Comparison of ENCODE assay signal across 11 cellular contexts in the genomic region with DNA sequence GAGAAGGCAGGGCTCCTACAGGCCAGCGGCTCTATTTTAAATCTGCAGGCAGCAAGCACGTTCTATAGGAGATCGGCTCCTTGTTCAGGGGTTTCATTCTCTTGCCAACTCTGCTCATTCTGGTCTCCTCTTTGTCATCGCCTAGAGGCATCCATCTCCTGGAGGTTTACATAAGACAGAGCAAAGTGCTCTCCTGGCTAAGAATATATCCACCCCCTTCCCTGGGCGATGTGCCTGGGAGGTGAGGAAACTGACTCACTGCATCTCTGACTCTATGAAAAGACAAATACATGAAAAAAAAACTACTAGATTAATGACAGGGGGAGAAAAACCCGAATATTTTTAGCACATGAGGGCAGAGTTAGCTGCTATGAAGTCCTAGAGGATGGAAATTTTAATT.
DNase-seq lines count a peak whose midpoint lies in the region; ATAC-seq and TF ChIP-seq lines count a peak whose summit lies in the region.
"Had no signal": no experiment of that assay in that cellular context is flagged by ENCODE, and none has a peak within 500 bp of the region (broad histone marks: within the 10 kb centered on the region; RNA-seq: fewer than 3 reads in every experiment).

No MANE protein-coding gene starts in this region.

- H3K27me3 ChIP-seq in GM23338 (ENCODE audit: insufficient read depth), result no peaks in the 10 kb centered on the region
- H3K27me3 ChIP-seq: colonic mucosa, uterus had no signal

- no peaks in the 10 kb centered on the region for H3K36me3 ChIP-seq in GM23338 (ENCODE audit: insufficient read depth)
- H3K36me3 ChIP-seq: colonic mucosa, uterus had no signal

- DNase-seq in GM23338 (ENCODE audit: low spot score), result no peak
- DNase-seq in T1000 (lab: John Stamatoyannopoulos, UW), result peak; percentile 27
- DNase-seq in fibroblast of mammary gland (ENCODE audit: low read depth), result peak; percentile 93
- DNase-seq in skeletal muscle cell (ENCODE audit: low read depth), result peak; percentile 91
- DNase-seq in NK-92 (lab: John Stamatoyannopoulos, UW; ENCODE audit: unreplicated experiment), result no peak
- no peak for DNase-seq in NCI-H510A treated with DMSO at 0.1 percent for 48 hours (lab: John Stamatoyannopoulos, UW)
- DNase-seq: activated T-cell treated with anti-CD3 and anti-CD28 coated beads, Interleukin-2, amount 50 U/mL, for 48 hours; colonic mucosa; NCI-H1436 had no signal

- H3K9me3 Mint-ChIP-seq in GM23338, result no peaks in the 10 kb centered on the region; the same call in 2 of the 3 replicates

- H3K4me1 Mint-ChIP-seq in GM23338, result peaks cover 3% of the 10 kb centered on the region; the same call in 2 of the 3 replicates

- H3K79me2 ChIP-seq in GM23338 (replicated peaks; ENCODE audit: insufficient read depth), result no peaks in the 10 kb centered on the region

- H2AFZ ChIP-seq in GM23338, result peak overlapping the region; percentile 10; the same call in 1 of the 2 replicates

- no peaks in the 10 kb centered on the region for H3K27me3 Mint-ChIP-seq in GM23338 (ENCODE audit: insufficient read depth, low read depth, poor library complexity)

- no peaks in the 10 kb centered on the region for H3F3A ChIP-seq in GM23338 (replicated peaks; ENCODE audit: low read depth)

- H3K9me2 ChIP-seq in GM23338 (ENCODE audit: insufficient read depth), result no peaks in the 10 kb centered on the region; the same call in 1 of the 2 replicates

- no peaks in the 10 kb centered on the region for H4K20me1 ChIP-seq in GM23338 (replicated peaks; ENCODE audit: insufficient read depth)

- TF ChIP-seq CTCF in GM23338 (conservative IDR thresholded peaks at IDR 0.05; ENCODE audit: low read depth in 2 of 2) (no peak), fibroblast of mammary gland (conservative IDR thresholded peaks at IDR 0.05; ENCODE audit: control insufficient read depth, insufficient read depth, low read depth, low read length) (no peak)

- H3K27ac ChIP-seq in GM23338 (ENCODE audit: low read depth), result no peak overlapping the region
- H3K27ac ChIP-seq: colonic mucosa, uterus had no signal

- no peak overlapping the region for H3K4me2 ChIP-seq in GM23338

- no peak overlapping the region for H3K4me3 Mint-ChIP-seq in GM23338

- ATAC-seq in GM23338, result no peak
- ATAC-seq in HG03439 (IDR thresholded peaks at IDR 0.05; ENCODE audit: unreplicated experiment), result no peak

- no peak overlapping the region for H3K27ac Mint-ChIP-seq in GM23338

- no peaks in the 10 kb centered on the region for H3K36me3 Mint-ChIP-seq in GM23338 (ENCODE audit: low read depth)

- H3K4me3 ChIP-seq in GM23338 (no peak overlapping the region), fibroblast of mammary gland (ENCODE audit: control insufficient read depth, low read depth, low read length) (no peak overlapping the region), skeletal muscle cell (ENCODE audit: low read depth, low read length) (no peak overlapping the region)
- H3K4me3 ChIP-seq: colonic mucosa, uterus had no signal

- H3K4me1 ChIP-seq in GM23338 (ENCODE audit: insufficient read depth), result no peaks in the 10 kb centered on the region
- H3K4me1 ChIP-seq: colonic mucosa, uterus had no signal

TF ChIP-seq in GM23338, 12 proteins besides CTCF, POLR2A, EP300 and RAD21:
- TF ChIP-seq, protein P1, sequence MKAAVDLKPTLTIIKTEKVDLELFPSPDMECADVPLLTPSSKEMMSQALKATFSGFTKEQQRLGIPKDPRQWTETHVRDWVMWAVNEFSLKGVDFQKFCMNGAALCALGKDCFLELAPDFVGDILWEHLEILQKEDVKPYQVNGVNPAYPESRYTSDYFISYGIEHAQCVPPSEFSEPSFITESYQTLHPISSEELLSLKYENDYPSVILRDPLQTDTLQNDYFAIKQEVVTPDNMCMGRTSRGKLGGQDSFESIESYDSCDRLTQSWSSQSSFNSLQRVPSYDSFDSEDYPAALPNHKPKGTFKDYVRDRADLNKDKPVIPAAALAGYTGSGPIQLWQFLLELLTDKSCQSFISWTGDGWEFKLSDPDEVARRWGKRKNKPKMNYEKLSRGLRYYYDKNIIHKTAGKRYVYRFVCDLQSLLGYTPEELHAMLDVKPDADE (IDR thresholded peaks at IDR 0.05), result no peak
- TF ChIP-seq ZNF114 (CRISPR knock-in tag; IDR thresholded peaks at IDR 0.05) (no peak), POLR2AphosphoS5 (IDR thresholded peaks at IDR 0.05; ENCODE audit: low read depth) (no peak)

Comparison
In these comparisons a context has a peak if more than half of its experiments do, and no peak if none do; other contexts are left out.
1. DNase-seq: peak in T1000 (single experiment), fibroblast of mammary gland (single experiment) and skeletal muscle cell (single experiment); none in GM23338 (single experiment), NK-92 (single experiment) and NCI-H510A treated with DMSO at 0.1 percent for 48 hours (single experiment).